ENCODE assay signal across 8 cellular contexts in genomic region chr20:31869942-31870702, GRCh38. TPM values are rescaled to one million over a fixed set of nuclear protein-coding genes. Genes with fewer than 3 reads are reported as not detected.
DNase-seq lines count a peak whose midpoint lies in the region; ATAC-seq and TF ChIP-seq lines count a peak whose summit lies in the region.

Gene DUSP15 (minus strand): TSS chr20:31870527. CDS start chr20:31870337, 190 bp downstream.
Gene TTLL9 (plus strand): TSS chr20:31870634. CDS start chr20:31871127, 493 bp downstream.

- peaks cover 3% of the 10 kb centered on the region; the same call in 1 of the 2 replicates for H3K27me3 ChIP-seq in Panc1 (ENCODE audit: control insufficient read depth, insufficient read depth, low read length)
- H3K27me3 ChIP-seq in duodenal mucosa (ENCODE audit: control insufficient read depth in 1 of 2, insufficient read depth in 2 of 2, low read length in 2 of 2): peaks cover 9% of the 10 kb centered on the region in 2 donors
- H3K27me3 ChIP-seq in mesenchymal stem cell (ENCODE audit: control insufficient read depth in 1 of 2, insufficient read depth in 1 of 2, low read length in 2 of 2): peaks cover 78% of the 10 kb centered on the region in 2 experiments
- no peaks in the 10 kb centered on the region for H3K27me3 ChIP-seq in testis

- H3K14ac ChIP-seq in mesenchymal stem cell (ENCODE audit: low read length in 2 of 2): peak within 1 kb of the TSS in 1 of 2 experiments; percentile 35

- peak within 1 kb of the TSS; percentile 79 for H3K4me2 ChIP-seq in mesenchymal stem cell (ENCODE audit: low read length, poor library complexity, severe bottlenecking)

- no peak within 1 kb of the TSS for H2BK5ac ChIP-seq in mesenchymal stem cell (ENCODE audit: low read depth, low read length, poor library complexity, severe bottlenecking)

- H2BK15ac ChIP-seq in mesenchymal stem cell (ENCODE audit: low read depth, poor library complexity, severe bottlenecking): peak within 1 kb of the TSS; percentile 19

- peak within 1 kb of the TSS in 1 of 2 experiments; percentile 97 for H3K23ac ChIP-seq in mesenchymal stem cell (ENCODE audit: low read length in 2 of 2)

- intact Hi-C loops in Panc1 (cut with micrococcal nuclease; ENCODE audit: unreplicated experiment): no loop called here
- intact Hi-C loops in testis (cut with DNase I; ENCODE audit: low total_unique reads): loop anchor here (5.0 kb wide), 1 partner anchor 82 kb away; the partner anchor contains the start of gene PDRG1

- H3K9ac ChIP-seq in duodenal mucosa (ENCODE audit: low read depth in 1 of 2, low read length in 2 of 2) (peak within 1 kb of the TSS; percentile 29 to 49), mesenchymal stem cell (ENCODE audit: low read length) (peak within 1 kb of the TSS; percentile 81)

- ATAC-seq in Panc1 (peak; percentile 87), HG03520 (IDR thresholded peaks at IDR 0.05; ENCODE audit: unreplicated experiment) (no peak)

- in situ Hi-C loops in Panc1 (cut with HindIII; ENCODE audit: low pct_unique_long_range_greater_than_20kb, low sequenced_read_pairs): no loop called here

- CTCF ChIA-PET in Panc1 (lab: Charles Lee): no interaction called here

- H3K79me1 ChIP-seq in mesenchymal stem cell (replicated peaks; ENCODE audit: low read length, poor library complexity, severe bottlenecking): no peaks in the 10 kb centered on the region

- H3K9me3 ChIP-seq in Panc1 (ENCODE audit: control insufficient read depth, insufficient read depth, low read depth, low read length): no peaks in the 10 kb centered on the region
- H3K9me3 ChIP-seq in duodenal mucosa (ENCODE audit: control insufficient read depth in 1 of 2, low read length in 2 of 2): no peaks in the 10 kb centered on the region
- no peaks in the 10 kb centered on the region for H3K9me3 ChIP-seq in mesenchymal stem cell (ENCODE audit: control insufficient read depth, low read length)
- no peaks in the 10 kb centered on the region for H3K9me3 ChIP-seq in testis

- no TSS peak for BruUV-seq in Panc1 (replicated peaks; lab: Mats Ljungman, UMichigan)

- H4K8ac ChIP-seq in mesenchymal stem cell (ENCODE audit: low read length): peak within 1 kb of the TSS; percentile 14

- no peak within 1 kb of the TSS for H2AK5ac ChIP-seq in mesenchymal stem cell (ENCODE audit: low read length, severe bottlenecking)

- peak within 1 kb of the TSS; percentile 34 for H4K91ac ChIP-seq in mesenchymal stem cell (ENCODE audit: low read length)

- peak within 1 kb of the TSS; percentile 50 for H2BK120ac ChIP-seq in mesenchymal stem cell (ENCODE audit: low read depth, low read length)

- H3K27ac ChIP-seq in Panc1 (ENCODE audit: low read length): peak within 1 kb of the TSS; percentile 52
- no peak within 1 kb of the TSS for H3K27ac ChIP-seq in duodenal mucosa (ENCODE audit: low read depth, low read length)
- no peak within 1 kb of the TSS for H3K27ac ChIP-seq in mesenchymal stem cell (ENCODE audit: low read length, poor library complexity, severe bottlenecking)
- H3K27ac ChIP-seq in testis: peak within 1 kb of the TSS; percentile 40 to 84

- POLR2A ChIA-PET in Panc1 (lab: Charles Lee): no interaction called here

- no peaks in the 10 kb centered on the region; the same call in 1 of the 2 replicates for H3K4me1 ChIP-seq in Panc1 (ENCODE audit: control insufficient read depth, insufficient read depth, low read length)
- peaks cover 6 to 10% of the 10 kb centered on the region in 2 donors for H3K4me1 ChIP-seq in duodenal mucosa (ENCODE audit: control insufficient read depth in 1 of 2, insufficient read depth in 2 of 2, low read length in 2 of 2)
- peaks cover 12% of the 10 kb centered on the region for H3K4me1 ChIP-seq in mesenchymal stem cell (ENCODE audit: control insufficient read depth, insufficient read depth, low read depth, low read length)
- H3K4me1 ChIP-seq in testis: peaks cover 23% of the 10 kb centered on the region

- peak within 1 kb of the TSS in 1 of 2 experiments; percentile 15 for H2BK12ac ChIP-seq in mesenchymal stem cell (ENCODE audit: low read length in 2 of 2)

- TF ChIP-seq POLR2A in testis (IDR thresholded peaks at IDR 0.05): no peak

- TF ChIP-seq CTCF in Panc1 (IDR thresholded peaks at IDR 0.05) (no peak), testis (IDR thresholded peaks at IDR 0.05) (no peak)

- H3K36me3 ChIP-seq in Panc1 (ENCODE audit: control insufficient read depth, insufficient read depth, low read length): no peaks in the 10 kb centered on the region
- H3K36me3 ChIP-seq in duodenal mucosa (ENCODE audit: control insufficient read depth in 1 of 2, insufficient read depth in 2 of 2, low read length in 2 of 2): no peaks in the 10 kb centered on the region
- H3K36me3 ChIP-seq in mesenchymal stem cell (ENCODE audit: control insufficient read depth in 1 of 2, insufficient read depth in 2 of 2, low read depth in 1 of 2, low read length in 2 of 2): no peaks in the 10 kb centered on the region
- no peaks in the 10 kb centered on the region for H3K36me3 ChIP-seq in testis (ENCODE audit: low read depth, missing control alignments)

- 1% methylated on average over 77 of the region's 79 CpGs for WGBS in mesenchymal stem cell
- 1 to 2% methylated on average over 10 to 46 of the region's 79 CpGs for WGBS in testis, 2 donors

- no peak within 1 kb of the TSS for H3K4ac ChIP-seq in mesenchymal stem cell (ENCODE audit: low read depth in 1 of 2, low read length in 2 of 2)

- H2AFZ ChIP-seq in mesenchymal stem cell (ENCODE audit: low read depth, low read length): peak within 1 kb of the TSS; percentile 85

- H3K18ac ChIP-seq in mesenchymal stem cell (ENCODE audit: low read depth in 1 of 2, low read length in 2 of 2): peak within 1 kb of the TSS; percentile 19 to 80

- H3K4me3 ChIP-seq in Panc1 (ENCODE audit: low read depth in 2 of 2, low read length in 2 of 2) (peak within 1 kb of the TSS; percentile 52 to 66), duodenal mucosa (ENCODE audit: low read depth in 1 of 2, low read length in 2 of 2) (peak within 1 kb of the TSS; percentile 53 to 84), mesenchymal stem cell (ENCODE audit: insufficient read depth in 1 of 2, low read depth in 1 of 2, low read length in 2 of 2) (peak within 1 kb of the TSS; percentile 59 to 72), testis (peak within 1 kb of the TSS; percentile 72 to 81)

- DNase-seq in NCI-H510A treated with DMSO at 0.1 percent for 48 hours (lab: John Stamatoyannopoulos, UW): peak; percentile 23
- DNase-seq in NCI-H510A (lab: John Stamatoyannopoulos, UW): no peak
- DNase-seq in Panc1 (ENCODE audit: low read depth, low spot score): no peak
- DNase-seq in mesenchymal stem cell: peak; percentile 28
- peak; percentile 72 for DNase-seq in testis
- DNase-seq in AML-193 (lab: John Stamatoyannopoulos, UW): no peak

RNA-seq across cellular contexts. Expression of gene DUSP15, which starts in this region (rescaled TPM):
- total RNA-seq in Panc1 (2021; ENCODE audit: unreplicated experiment) (23.6 TPM), testis (100 to 1,000 TPM; 175 to 274 TPM)
- 16.1 TPM for polyA plus RNA-seq in Panc1 (2012; ENCODE audit: insufficient read length)
- 0.10 TPM for polyA plus RNA-seq in mesenchymal stem cell (2013, experiment 1 of 2)
- polyA plus RNA-seq in mesenchymal stem cell (2013, experiment 2 of 2): 0.11 TPM
- polyA plus RNA-seq in testis (ENCODE audit: insufficient read depth, low read depth, low replicate concordance): 182 TPM

RNA-seq across cellular contexts. Expression of gene TTLL9, which starts in this region (rescaled TPM):
- total RNA-seq in Panc1 (2021; ENCODE audit: unreplicated experiment): 2.1 TPM
- polyA plus RNA-seq in Panc1 (2012; ENCODE audit: insufficient read length): 3.1 TPM
- polyA plus RNA-seq in mesenchymal stem cell (2013, experiment 1 of 2): not detected
- 0.03 TPM for polyA plus RNA-seq in mesenchymal stem cell (2013, experiment 2 of 2)
- total RNA-seq in testis: 10 to 100 TPM in 1 of 2 donors, 1 to 10 TPM in 1; 8.7 to 19.1 TPM
- polyA plus RNA-seq in testis (ENCODE audit: insufficient read depth, low read depth, low replicate concordance): 32.7 TPM

Comparison
In these comparisons a context has a peak if more than half of its experiments do, and no peak if none do; other contexts are left out.
1. DNase-seq: peak in NCI-H510A treated with DMSO at 0.1 percent for 48 hours (single experiment), mesenchymal stem cell (single experiment) and testis (single experiment); none in NCI-H510A (single experiment), Panc1 (single experiment) and AML-193 (0 of 2).
2. H3K27ac ChIP-seq: peak in Panc1 (single experiment) and testis (2 of 2); none in duodenal mucosa (single experiment) and mesenchymal stem cell (single experiment).
3. Peak in every context shown above with its lines, with median percentiles within 50 percentile points of each other: H3K4me3 ChIP-seq.